In genomic region chr2:240557808-240558207, GRCh38 we compare ENCODE assay signal across 8 cellular contexts. TPM values are rescaled to one million over a fixed set of nuclear protein-coding genes. Genes with fewer than 3 reads are reported as not detected.
DNase-seq lines count a peak whose midpoint lies in the region; ATAC-seq and TF ChIP-seq lines count a peak whose summit lies in the region.

ANKMY1 (minus strand) TSS chr2:240557988; CDS start chr2:240557335, 653 bp downstream.

- no peaks in the 10 kb centered on the region for H3K36me3 ChIP-seq in RWPE2 (ENCODE audit: low read depth)
- H3K36me3 ChIP-seq in heart left ventricle = peaks cover 0 to 13% (median 2%) of the 10 kb centered on the region in 9 donors
- peaks cover 4 to 6% of the 10 kb centered on the region in 2 experiments for H3K36me3 ChIP-seq in trophoblast cell (ENCODE audit: control insufficient read depth in 1 of 2, insufficient read depth in 2 of 2, low read length in 2 of 2)

- no peaks in the 10 kb centered on the region for H3K27me3 ChIP-seq in RWPE2 (ENCODE audit: insufficient read depth, poor library complexity, severe bottlenecking)
- peaks cover 0 to 3% (median 0%) of the 10 kb centered on the region in 9 donors for H3K27me3 ChIP-seq in heart left ventricle
- H3K27me3 ChIP-seq in trophoblast cell (ENCODE audit: insufficient read depth, low read length) = no peaks in the 10 kb centered on the region

- no peaks in the 10 kb centered on the region for H3K9me3 Mint-ChIP-seq in activated naive CD8-positive, alpha-beta T cell treated with anti-CD3 and anti-CD28 coated beads, Interleukin-2, amount 50 U/mL, for 24 hours

- H3K4me1 ChIP-seq in RWPE2 (ENCODE audit: insufficient read depth, poor library complexity, severe bottlenecking) (peaks cover 16% of the 10 kb centered on the region), heart left ventricle (peaks cover 7 to 52% (median 40%) of the 10 kb centered on the region in 12 donors), trophoblast cell (ENCODE audit: control insufficient read depth in 1 of 2, insufficient read depth in 2 of 2, low read length in 2 of 2) (peaks cover 0 to 11% of the 10 kb centered on the region in 2 experiments)

- no peak within 1 kb of the TSS for H2BK5ac ChIP-seq in trophoblast cell (ENCODE audit: low read depth, low read length, poor library complexity)

- 5 to 18% (median 6%) methylated on average over 9 to 47 of the region's 47 CpGs; no CpG with 5 or more reads in 1 of the 4 donors for WGBS in heart left ventricle, 4 donors
- WGBS in trophoblast cell (ENCODE audit: extremely low coverage, insufficient coverage, insufficient read length) = no CpG with 5 or more reads among the region's 47 CpGs

- TF ChIP-seq CTCF in RWPE2 (IDR thresholded peaks at IDR 0.05; ENCODE audit: poor library complexity, severe bottlenecking) = no peak
- no peak for TF ChIP-seq CTCF in heart left ventricle (IDR thresholded peaks at IDR 0.05)

- H3K9me3 ChIP-seq in RWPE2 (ENCODE audit: severe bottlenecking) = no peaks in the 10 kb centered on the region
- H3K9me3 ChIP-seq in heart left ventricle = no peaks in the 10 kb centered on the region
- H3K9me3 ChIP-seq in trophoblast cell (ENCODE audit: insufficient read depth, low read depth, low read length) = peaks cover under 1% of the 10 kb centered on the region

- no peak within 1 kb of the TSS for H2AK5ac ChIP-seq in trophoblast cell (ENCODE audit: low read length)

- H3K4me3 ChIP-seq in RWPE2 (ENCODE audit: severe bottlenecking) (peak within 1 kb of the TSS; percentile 25), heart left ventricle (peak within 1 kb of the TSS; percentile 16 to 61 (median 48)), trophoblast cell (ENCODE audit: low read depth, low read length) (peak within 1 kb of the TSS; percentile 29)

- intact Hi-C loops in heart left ventricle (cut with DNase I) = no loop called here

- H3K4me2 ChIP-seq in trophoblast cell (ENCODE audit: low read length) = peak within 1 kb of the TSS; percentile 67

- peaks cover 45% of the 10 kb centered on the region for H3K4me1 Mint-ChIP-seq in activated naive CD8-positive, alpha-beta T cell treated with anti-CD3 and anti-CD28 coated beads, Interleukin-2, amount 50 U/mL, for 24 hours

- H2AFZ ChIP-seq in trophoblast cell (ENCODE audit: insufficient read depth, low read length, poor library complexity) = no peak within 1 kb of the TSS

- no peak within 1 kb of the TSS for H3K9ac ChIP-seq in trophoblast cell (ENCODE audit: low read length)

- H3K14ac ChIP-seq in trophoblast cell (ENCODE audit: low read length) = no peak within 1 kb of the TSS

- H3K79me2 ChIP-seq in trophoblast cell (ENCODE audit: control insufficient read depth, insufficient read depth, low read length, poor library complexity) = peaks cover 5% of the 10 kb centered on the region

- H4K91ac ChIP-seq in trophoblast cell (ENCODE audit: low read depth, low read length) = no peak within 1 kb of the TSS

- H3K27ac ChIP-seq in RWPE2 (ENCODE audit: poor library complexity, severe bottlenecking) = no peak within 1 kb of the TSS
- H3K27ac ChIP-seq in heart left ventricle = no peak within 1 kb of the TSS
- no peak within 1 kb of the TSS for H3K27ac ChIP-seq in trophoblast cell (ENCODE audit: low read depth, low read length)

- no peak within 1 kb of the TSS for H3K4ac ChIP-seq in trophoblast cell (ENCODE audit: low read depth, low read length)

- no peak within 1 kb of the TSS for H2BK12ac ChIP-seq in trophoblast cell (ENCODE audit: low read length)

- no peak within 1 kb of the TSS for H4K12ac ChIP-seq in trophoblast cell (ENCODE audit: low read depth, low read length)

- TF ChIP-seq POLR2A in heart left ventricle (IDR thresholded peaks at IDR 0.05) = no peak

- peaks cover 9% of the 10 kb centered on the region for H3K79me1 ChIP-seq in trophoblast cell (ENCODE audit: low read length)

- ATAC-seq in RWPE2 (ENCODE audit: low read depth) (peak; percentile 66), heart left ventricle (peak in 3 of 4 donors; percentile 31 to 34 (median 33)), HG02852 (IDR thresholded peaks at IDR 0.05; ENCODE audit: unreplicated experiment) (no peak)
- peak; percentile 38 for ATAC-seq in activated naive CD8-positive, alpha-beta T cell treated with anti-CD3 and anti-CD28 coated beads, Interleukin-2, amount 50 U/mL, for 24 hours

- H3K18ac ChIP-seq in trophoblast cell (ENCODE audit: low read length) = peak within 1 kb of the TSS; percentile 39

- DNase-seq in EH (ENCODE audit: low read depth) = peak; percentile 81
- peak; percentile 80 for DNase-seq in RWPE2 (ENCODE audit: low spot score)
- peak; percentile 81 for DNase-seq in activated naive CD8-positive, alpha-beta T cell treated with anti-CD3 and anti-CD28 coated beads, Interleukin-2, amount 50 U/mL, for 24 hours
- peak in 4 of 5 donors; percentile 70 to 87 (median 78) for DNase-seq in heart left ventricle
- peak; percentile 46 for DNase-seq in trophoblast cell
- no peak for DNase-seq in NCI-H1694 treated with DMSO at 0.1 percent for 48 hours (lab: John Stamatoyannopoulos, UW)
- DNase-seq in NCI-H82 (lab: John Stamatoyannopoulos, UW) = no peak

- no peaks in the 10 kb centered on the region for H3K27me3 Mint-ChIP-seq in activated naive CD8-positive, alpha-beta T cell treated with anti-CD3 and anti-CD28 coated beads, Interleukin-2, amount 50 U/mL, for 24 hours

- no peak within 1 kb of the TSS for H3K23ac ChIP-seq in trophoblast cell (ENCODE audit: low read length)

- H4K8ac ChIP-seq in trophoblast cell (ENCODE audit: low read depth, low read length) = no peak within 1 kb of the TSS

- peak within 1 kb of the TSS; percentile 88 for H3K27ac Mint-ChIP-seq in activated naive CD8-positive, alpha-beta T cell treated with anti-CD3 and anti-CD28 coated beads, Interleukin-2, amount 50 U/mL, for 24 hours

- peaks cover 36% of the 10 kb centered on the region for H3K36me3 Mint-ChIP-seq in activated naive CD8-positive, alpha-beta T cell treated with anti-CD3 and anti-CD28 coated beads, Interleukin-2, amount 50 U/mL, for 24 hours (ENCODE audit: low read depth)

- peak within 1 kb of the TSS; percentile 86 for H3K4me3 Mint-ChIP-seq in activated naive CD8-positive, alpha-beta T cell treated with anti-CD3 and anti-CD28 coated beads, Interleukin-2, amount 50 U/mL, for 24 hours

- no peak within 1 kb of the TSS for H2BK120ac ChIP-seq in trophoblast cell (ENCODE audit: insufficient read depth, low read length, poor library complexity)

RNA-seq across cellular contexts. Expression of gene ANKMY1, which starts in this region (rescaled TPM):
- total RNA-seq in heart left ventricle = 10 to 100 TPM in 1 of 9 donors, 1 to 10 TPM in 8; 3.1 to 11.7 (median 5.6) TPM
- polyA plus RNA-seq in heart left ventricle = 1 to 10 TPM; 2.4 to 4.9 TPM
- 4.7 and 5.0 TPM in 2 replicates for polyA plus RNA-seq in trophoblast cell (2013)

Comparison
In these comparisons a context has a peak if more than half of its experiments do, and no peak if none do; other contexts are left out.
1. DNase-seq: peak in EH (single experiment), RWPE2 (single experiment), activated naive CD8-positive, alpha-beta T cell treated with anti-CD3 and anti-CD28 coated beads, Interleukin-2, amount 50 U/mL, for 24 hours (single experiment), heart left ventricle (4 of 5) and trophoblast cell (2 of 2); none in NCI-H1694 treated with DMSO at 0.1 percent for 48 hours (single experiment) and NCI-H82 (single experiment).
2. Peak in every context shown above with its lines, with median percentiles within 50 percentile points of each other: H3K4me3 ChIP-seq.